2 cellular contexts compared by ENCODE assay signal in genomic region chr10:114629824-114630430, GRCh38.
TF ChIP-seq lines count a peak whose summit lies in the region.

No MANE protein-coding gene starts in this region.

TF ChIP-seq in A549, 52 proteins besides CTCF, POLR2A, EP300 and RAD21:
- TF ChIP-seq, protein P1, sequence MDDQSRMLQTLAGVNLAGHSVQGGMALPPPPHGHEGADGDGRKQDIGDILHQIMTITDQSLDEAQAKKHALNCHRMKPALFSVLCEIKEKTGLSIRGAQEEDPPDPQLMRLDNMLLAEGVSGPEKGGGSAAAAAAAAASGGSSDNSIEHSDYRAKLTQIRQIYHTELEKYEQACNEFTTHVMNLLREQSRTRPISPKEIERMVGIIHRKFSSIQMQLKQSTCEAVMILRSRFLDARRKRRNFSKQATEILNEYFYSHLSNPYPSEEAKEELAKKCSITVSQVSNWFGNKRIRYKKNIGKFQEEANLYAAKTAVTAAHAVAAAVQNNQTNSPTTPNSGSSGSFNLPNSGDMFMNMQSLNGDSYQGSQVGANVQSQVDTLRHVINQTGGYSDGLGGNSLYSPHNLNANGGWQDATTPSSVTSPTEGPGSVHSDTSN (IDR thresholded peaks at IDR 0.05): no peak
- TF ChIP-seq CBX8 (IDR thresholded peaks at IDR 0.05) (no peak), HDAC2 (IDR thresholded peaks at IDR 0.05) (0 out of 2 replicates have a peak, but pooled peaks have one; percentile 6), FOSL2 (IDR thresholded peaks at IDR 0.05) (no peak), FOSL2 (CRISPR knock-in tag; IDR thresholded peaks at IDR 0.05) (0 out of 2 replicates have a peak, but pooled peaks have one; percentile 14), TP53 (CRISPR knock-in tag; IDR thresholded peaks at IDR 0.05) (no peak), GATA3 (IDR thresholded peaks at IDR 0.05; ENCODE audit: borderline replicate concordance) (no peak), JUN (IDR thresholded peaks at IDR 0.05) (no peak), PHF8 (IDR thresholded peaks at IDR 0.05; ENCODE audit: borderline replicate concordance, low read depth) (no peak), REST (IDR thresholded peaks at IDR 0.05) (no peak), ZSCAN20 (CRISPR knock-in tag; IDR thresholded peaks at IDR 0.05) (no peak), RCOR1 (IDR thresholded peaks at IDR 0.05; ENCODE audit: low read depth, low read length) (no peak), RNF2 (IDR thresholded peaks at IDR 0.05; ENCODE audit: borderline replicate concordance, low read depth) (no peak), KDM1A (IDR thresholded peaks at IDR 0.05; ENCODE audit: low read depth) (no peak)
- TF ChIP-seq, protein P2, sequence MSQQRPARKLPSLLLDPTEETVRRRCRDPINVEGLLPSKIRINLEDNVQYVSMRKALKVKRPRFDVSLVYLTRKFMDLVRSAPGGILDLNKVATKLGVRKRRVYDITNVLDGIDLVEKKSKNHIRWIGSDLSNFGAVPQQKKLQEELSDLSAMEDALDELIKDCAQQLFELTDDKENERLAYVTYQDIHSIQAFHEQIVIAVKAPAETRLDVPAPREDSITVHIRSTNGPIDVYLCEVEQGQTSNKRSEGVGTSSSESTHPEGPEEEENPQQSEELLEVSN (IDR thresholded peaks at IDR 0.05; ENCODE audit: borderline replicate concordance, low read depth): no peak
TF ChIP-seq in A549: peak in this region for 2.

TF ChIP-seq in SK-N-SH, 30 proteins besides CTCF, POLR2A, EP300 and RAD21:
- no peak for TF ChIP-seq JUND (IDR thresholded peaks at IDR 0.05)
- no peak for TF ChIP-seq USF2 (IDR thresholded peaks at IDR 0.05; ENCODE audit: borderline replicate concordance, low read depth, low read length)
- no peak for TF ChIP-seq RXRA (IDR thresholded peaks at IDR 0.05; ENCODE audit: borderline replicate concordance, low read depth)
- TF ChIP-seq TEAD4 (IDR thresholded peaks at IDR 0.05; ENCODE audit: borderline replicate concordance, insufficient read depth): no peak
- no peak for TF ChIP-seq ELF1 (IDR thresholded peaks at IDR 0.05)
